In genomic region chr4:3423406-3423805, GRCh38 we compare ENCODE assay signal across 38 cellular contexts. TPM values are rescaled to one million over a fixed set of nuclear protein-coding genes. Genes with fewer than 3 reads are reported as not detected.
"Had no signal": no experiment of that assay in that cellular context is flagged by ENCODE, and none has a peak within 500 bp of the region (broad histone marks: within the 10 kb centered on the region; RNA-seq: fewer than 3 reads in every experiment).

No MANE protein-coding gene starts in this region.

- H3K27ac ChIP-seq: adrenal gland, body of pancreas, brain microvascular endothelial cell, breast epithelium, VCaP had no signal

- H3K27me3 Mint-ChIP-seq: activated B cell treated with CpG ODN at 0.5 μM for 24 hours; activated CD4-positive, alpha-beta memory T cell treated with anti-CD3 and anti-CD28 coated beads for 36 hours; activated CD4-positive, alpha-beta T cell treated with anti-CD3 and anti-CD28 coated beads, Interleukin-2, amount 10 ng/mL, durations not matched to agents 24 days and 14 days; activated CD8-positive, alpha-beta T cell treated with anti-CD3 and anti-CD28 coated beads for 36 hours; activated naive CD8-positive, alpha-beta T cell treated with anti-CD3 and anti-CD28 coated beads for 36 hours; activated T-helper 17 cell treated with anti-CD3 and anti-CD28 coated beads, Interleukin-2, amount 50 U/mL, for 72 hours; central memory CD8-positive, alpha-beta T cell; T-cell had no signal

- DNase-seq: activated B cell treated with CpG ODN at 0.5 μM for 24 hours; activated CD4-positive, alpha-beta memory T cell treated with anti-CD3 and anti-CD28 coated beads for 36 hours; activated CD4-positive, alpha-beta T cell treated with anti-CD3 and anti-CD28 coated beads for 4 hours; activated CD4-positive, alpha-beta T cell treated with anti-CD3 and anti-CD28 coated beads, Interleukin-2, amount 10 ng/mL, durations not matched to agents 24 days and 14 days; activated CD4-positive, alpha-beta T cell treated with anti-CD3 and anti-CD28 coated beads, Interleukin-2, amount 50 U/mL, for 1 hour; activated CD4-positive, alpha-beta T cell treated with anti-CD3 and anti-CD28 coated beads, Interleukin-2, amount 50 U/mL, for 4 hours; activated CD4-positive, CD25-positive, alpha-beta regulatory T cell treated with anti-CD3 and anti-CD28 coated beads, Interleukin-2, amount 50 U/mL, for 72 hours; activated CD8-positive, alpha-beta memory T cell treated with anti-CD3 and anti-CD28 coated beads, Interleukin-2, amount 50 U/mL, for 4 hours; activated CD8-positive, alpha-beta T cell treated with anti-CD3 and anti-CD28 coated beads for 36 hours; activated effector memory CD4-positive, alpha-beta T cell treated with anti-CD3 and anti-CD28 coated beads, Interleukin-2, amount 50 U/mL, for 16 hours; activated gamma-delta T cell treated with Interleukin-2 at 50 U/mL for 16 hours; activated naive CD4-positive, alpha-beta T cell; activated naive CD4-positive, alpha-beta T cell treated with anti-CD3 and anti-CD28 coated beads for 36 hours; activated naive CD4-positive, alpha-beta T cell treated with anti-CD3 and anti-CD28 coated beads, Interleukin-2, amount 50 U/mL, for 16 hours; activated naive CD8-positive, alpha-beta T cell treated with anti-CD3 and anti-CD28 coated beads for 36 hours; activated T-cell treated with anti-CD3 and anti-CD28 coated beads for 4 hours; activated T-cell treated with anti-CD3 and anti-CD28 coated beads, Interleukin-2, amount 50 U/mL, for 1 hour; activated T-cell treated with anti-CD3 and anti-CD28 coated beads, Interleukin-2, amount 50 U/mL, for 4 hours; activated T-cell treated with anti-CD3 and anti-CD28 coated beads, Interleukin-2, amount 50 U/mL, for 72 hours; adrenal gland; amniotic stem cell; body of pancreas; brain microvascular endothelial cell; caudate nucleus; cerebellar nuclear complex; T-cell; T-helper 2 cell; T-helper 9 cell had no signal

- H3K27me3 ChIP-seq: adrenal gland, body of pancreas, brain microvascular endothelial cell, breast epithelium had no signal

- H3K4me1 Mint-ChIP-seq: activated CD4-positive, alpha-beta T cell treated with anti-CD3 and anti-CD28 coated beads, Interleukin-2, amount 10 ng/mL, durations not matched to agents 24 days and 14 days; activated naive CD8-positive, alpha-beta T cell treated with anti-CD3 and anti-CD28 coated beads for 36 hours; activated T-helper 17 cell treated with anti-CD3 and anti-CD28 coated beads, Interleukin-2, amount 50 U/mL, for 72 hours; central memory CD8-positive, alpha-beta T cell; T-cell had no signal

- ATAC-seq: activated CD8-positive, alpha-beta T cell treated with anti-CD3 and anti-CD28 coated beads for 36 hours; activated naive CD4-positive, alpha-beta T cell treated with anti-CD3 and anti-CD28 coated beads, Interleukin-2, amount 50 U/mL, for 72 hours; activated T-cell treated with anti-CD3 and anti-CD28 coated beads, Interleukin-2, amount 50 U/mL, for 4 hours; activated T-cell treated with anti-CD3 and anti-CD28 coated beads, Interleukin-2, amount 50 U/mL, for 72 hours; activated T-helper 17 cell treated with anti-CD3 and anti-CD28 coated beads, Interleukin-2, amount 50 U/mL, for 72 hours; T-cell had no signal

- H3K36me3 ChIP-seq: breast epithelium had no signal

- H3K27ac Mint-ChIP-seq: activated B cell treated with CpG ODN at 0.5 μM for 24 hours; activated CD4-positive, alpha-beta memory T cell treated with anti-CD3 and anti-CD28 coated beads for 36 hours; activated CD4-positive, alpha-beta T cell treated with anti-CD3 and anti-CD28 coated beads, Interleukin-2, amount 10 ng/mL, durations not matched to agents 24 days and 14 days; activated CD8-positive, alpha-beta T cell treated with anti-CD3 and anti-CD28 coated beads for 36 hours; activated naive CD4-positive, alpha-beta T cell treated with anti-CD3 and anti-CD28 coated beads for 36 hours; activated naive CD4-positive, alpha-beta T cell treated with anti-CD3 and anti-CD28 coated beads, Interleukin-2, amount 50 U/mL, for 72 hours; activated naive CD8-positive, alpha-beta T cell treated with anti-CD3 and anti-CD28 coated beads for 36 hours; activated T-cell treated with anti-CD3 and anti-CD28 coated beads, Interleukin-2, amount 50 U/mL, for 72 hours; activated T-helper 1 cell treated with anti-CD3 and anti-CD28 coated beads, Interleukin-12 subunit alpha, Interleukin-12 subunit beta, Interleukin-2, Interleukin-4 antibody, amounts not matched to agents 30 ng/mL and 10 ng/mL and 1 ng/mL, durations not matched to agents 14 hours and 24 hours and 36 hours; activated T-helper 17 cell treated with anti-CD3 and anti-CD28 coated beads, Interleukin-2, amount 50 U/mL, for 72 hours; T-cell; T-helper 2 cell treated with Interferon-gamma antibody and Interleukin-4, amounts not matched to agents 5 μg/mL and 100 μg/mL, for 36 hours had no signal

- H3K36me3 Mint-ChIP-seq: activated CD4-positive, alpha-beta memory T cell treated with anti-CD3 and anti-CD28 coated beads for 36 hours; activated naive CD4-positive, alpha-beta T cell treated with anti-CD3 and anti-CD28 coated beads, Interleukin-2, amount 50 U/mL, for 72 hours; activated naive CD8-positive, alpha-beta T cell treated with anti-CD3 and anti-CD28 coated beads for 36 hours; T-cell had no signal

- H3K9me3 ChIP-seq: adrenal gland, body of pancreas, breast epithelium had no signal

- H3K4me3 ChIP-seq: adrenal gland, body of pancreas, breast epithelium had no signal

- H3K4me3 Mint-ChIP-seq: activated B cell treated with CpG ODN at 0.5 μM for 24 hours; activated CD4-positive, alpha-beta memory T cell treated with anti-CD3 and anti-CD28 coated beads for 36 hours; activated CD4-positive, alpha-beta T cell treated with anti-CD3 and anti-CD28 coated beads, Interleukin-2, amount 10 ng/mL, durations not matched to agents 24 days and 14 days; activated CD8-positive, alpha-beta T cell treated with anti-CD3 and anti-CD28 coated beads for 36 hours; activated naive CD4-positive, alpha-beta T cell treated with anti-CD3 and anti-CD28 coated beads for 36 hours; activated naive CD8-positive, alpha-beta T cell treated with anti-CD3 and anti-CD28 coated beads for 36 hours; activated T-cell treated with anti-CD3 and anti-CD28 coated beads, Interleukin-2, amount 50 U/mL, for 4 hours; activated T-cell treated with anti-CD3 and anti-CD28 coated beads, Interleukin-2, amount 50 U/mL, for 72 hours; activated T-helper 1 cell treated with anti-CD3 and anti-CD28 coated beads, Interleukin-12 subunit alpha, Interleukin-12 subunit beta, Interleukin-2, Interleukin-4 antibody, amounts not matched to agents 30 ng/mL and 10 ng/mL and 1 ng/mL, durations not matched to agents 14 hours and 24 hours and 36 hours; activated T-helper 17 cell treated with anti-CD3 and anti-CD28 coated beads, Interleukin-2, amount 50 U/mL, for 72 hours; central memory CD8-positive, alpha-beta T cell; T-cell; T-helper 2 cell treated with Interferon-gamma antibody and Interleukin-4, amounts not matched to agents 5 μg/mL and 100 μg/mL, for 36 hours had no signal

- H3K4me1 ChIP-seq: adrenal gland, body of pancreas, breast epithelium had no signal

RNA-seq across cellular contexts. Expression of gene HGFAC, which starts 18.4 kb away (rescaled TPM):
- total RNA-seq: activated B cell treated with CpG ODN at 0.5 μM for 24 hours; activated CD4-positive, alpha-beta memory T cell treated with anti-CD3 and anti-CD28 coated beads for 36 hours; activated CD4-positive, alpha-beta T cell treated with anti-CD3 and anti-CD28 coated beads, Interleukin-2, amount 10 ng/mL, durations not matched to agents 24 days and 14 days; activated CD8-positive, alpha-beta memory T cell treated with anti-CD3 and anti-CD28 coated beads for 36 hours; activated CD8-positive, alpha-beta T cell treated with anti-CD3 and anti-CD28 coated beads for 36 hours; activated naive CD4-positive, alpha-beta T cell treated with anti-CD3 and anti-CD28 coated beads for 36 hours; activated naive CD4-positive, alpha-beta T cell treated with anti-CD3 and anti-CD28 coated beads, Interleukin-2, amount 50 U/mL, for 72 hours; activated naive CD8-positive, alpha-beta T cell treated with anti-CD3 and anti-CD28 coated beads for 36 hours; activated T-helper 1 cell treated with anti-CD3 and anti-CD28 coated beads, Interleukin-12 subunit alpha, Interleukin-12 subunit beta, Interleukin-2, Interleukin-4 antibody, amounts not matched to agents 30 ng/mL and 10 ng/mL and 1 ng/mL, durations not matched to agents 14 hours and 24 hours and 36 hours; activated T-helper 17 cell treated with anti-CD3 and anti-CD28 coated beads, Interleukin-2, amount 50 U/mL, for 72 hours; T-helper 1 cell treated with Interleukin-12 subunit alpha and Interleukin-12 subunit beta and Interleukin-4 antibody, amounts not matched to agents 30 ng/mL and 1 ng/mL, for 36 hours had no signal

RNA-seq across cellular contexts. Expression of gene DOK7, which starts 39.7 kb away (rescaled TPM):
- total RNA-seq: activated CD4-positive, alpha-beta memory T cell treated with anti-CD3 and anti-CD28 coated beads for 36 hours; activated CD4-positive, alpha-beta T cell treated with anti-CD3 and anti-CD28 coated beads, Interleukin-2, amount 10 ng/mL, durations not matched to agents 24 days and 14 days; activated CD8-positive, alpha-beta memory T cell treated with anti-CD3 and anti-CD28 coated beads for 36 hours; activated CD8-positive, alpha-beta T cell treated with anti-CD3 and anti-CD28 coated beads for 36 hours; activated naive CD4-positive, alpha-beta T cell treated with anti-CD3 and anti-CD28 coated beads for 36 hours; activated naive CD4-positive, alpha-beta T cell treated with anti-CD3 and anti-CD28 coated beads, Interleukin-2, amount 50 U/mL, for 72 hours; activated naive CD8-positive, alpha-beta T cell treated with anti-CD3 and anti-CD28 coated beads for 36 hours; activated T-cell treated with anti-CD3 and anti-CD28 coated beads, Interleukin-2, amount 50 U/mL, for 4 hours; activated T-cell treated with anti-CD3 and anti-CD28 coated beads, Interleukin-2, amount 50 U/mL, for 72 hours; activated T-helper 1 cell treated with anti-CD3 and anti-CD28 coated beads, Interleukin-12 subunit alpha, Interleukin-12 subunit beta, Interleukin-2, Interleukin-4 antibody, amounts not matched to agents 30 ng/mL and 10 ng/mL and 1 ng/mL, durations not matched to agents 14 hours and 24 hours and 36 hours; activated T-helper 17 cell treated with anti-CD3 and anti-CD28 coated beads, Interleukin-2, amount 50 U/mL, for 72 hours; astrocyte; T-helper 1 cell treated with Interleukin-12 subunit alpha and Interleukin-12 subunit beta and Interleukin-4 antibody, amounts not matched to agents 30 ng/mL and 1 ng/mL, for 36 hours had no signal
